Comparison of ENCODE assay signal across 6 cellular contexts in genomic region chr2:24667542-24667941, GRCh38.
"Had no signal": no experiment of that assay in that cellular context is flagged by ENCODE, and none has a peak within 500 bp of the region (broad histone marks: within the 10 kb centered on the region; RNA-seq: fewer than 3 reads in every experiment).

No MANE protein-coding gene starts in this region.

- H3K9me3 Mint-ChIP-seq: HFFc6 had no signal

- H3K4me3 Mint-ChIP-seq: HFFc6 had no signal

- DNase-seq: GM23248, GOT3, H7, HFFc6, IMR-90 had no signal

- H3K27ac Mint-ChIP-seq: HFFc6 had no signal

- ATAC-seq: HCT116 had no signal
